14 cellular contexts compared by ENCODE assay signal in the genomic region with DNA sequence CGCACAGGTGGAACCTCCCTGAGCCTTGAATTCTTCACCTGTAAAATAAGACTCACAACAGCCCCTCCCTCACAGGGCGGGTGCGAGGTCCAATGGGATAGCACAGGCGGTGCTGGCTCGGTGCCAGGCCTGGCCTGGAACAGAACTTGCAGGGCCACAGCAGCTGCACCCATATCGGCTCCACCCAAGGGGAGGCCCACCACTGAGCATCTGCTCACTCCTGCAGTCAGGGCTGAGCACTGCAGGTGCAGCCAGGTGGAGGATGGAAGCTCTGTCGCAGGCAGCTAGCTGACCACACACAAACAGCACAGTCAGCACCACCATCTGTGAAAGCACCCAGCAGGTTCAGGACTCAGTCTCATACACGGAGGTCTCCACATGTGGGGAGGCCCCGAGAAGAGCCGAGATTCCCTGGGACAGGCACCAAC. TPM values are rescaled to one million over a fixed set of nuclear protein-coding genes. Genes with fewer than 3 reads are reported as not detected.
DNase-seq lines count a peak whose midpoint lies in the region; ATAC-seq, FAIRE-seq and TF ChIP-seq lines count a peak whose summit lies in the region.
"Had no signal": no experiment of that assay in that cellular context is flagged by ENCODE, and none has a peak within 500 bp of the region (broad histone marks: within the 10 kb centered on the region; RNA-seq: fewer than 3 reads in every experiment).

No MANE protein-coding gene starts in this region.

- H3K9me3 ChIP-seq in SK-N-SH (no peaks in the 10 kb centered on the region), K562 (replicated peaks; ENCODE audit: control insufficient read depth, insufficient read depth, low read depth, low read length) (no peaks in the 10 kb centered on the region), GM23248 (ENCODE audit: low read depth) (no peaks in the 10 kb centered on the region)

- H4K20me1 ChIP-seq in SK-N-SH (ENCODE audit: insufficient read depth), result peaks cover 30% of the 10 kb centered on the region
- H4K20me1 ChIP-seq in K562 (replicated peaks; ENCODE audit: control insufficient read depth, insufficient read depth, low read length), result peaks cover 17% of the 10 kb centered on the region; the same call in 1 of the 2 replicates
- no peaks in the 10 kb centered on the region; the same call in 1 of the 2 replicates for H4K20me1 ChIP-seq in GM23248 (ENCODE audit: insufficient read depth)

- H3K79me2 ChIP-seq in SK-N-SH (ENCODE audit: insufficient read depth) (peaks cover 40% of the 10 kb centered on the region; the same call in 1 of the 2 replicates), K562 (ENCODE audit: control insufficient read depth, insufficient read depth, low read length) (peaks cover 37% of the 10 kb centered on the region), GM23248 (ENCODE audit: insufficient read depth) (peaks cover 70% of the 10 kb centered on the region)

- H3K9me2 ChIP-seq in SK-N-SH, result no peaks in the 10 kb centered on the region
- no peaks in the 10 kb centered on the region for H3K9me2 ChIP-seq in GM23248 (ENCODE audit: insufficient read depth)

- H3F3A ChIP-seq in SK-N-SH (replicated peaks; ENCODE audit: insufficient read depth), result no peaks in the 10 kb centered on the region
- peaks cover 14% of the 10 kb centered on the region; the same call in 1 of the 2 replicates for H3F3A ChIP-seq in GM23248 (ENCODE audit: insufficient read depth)

- no peak overlapping the region for H3K4me3 Mint-ChIP-seq in stimulated activated effector memory CD8-positive, alpha-beta T cell treated with anti-CD3 and anti-CD28 coated beads, Interleukin-12 subunit alpha, Interleukin-12 subunit beta, amount 100 ng/mL, for 72 hours
- no peak overlapping the region for H3K4me3 Mint-ChIP-seq in effector memory CD8-positive, alpha-beta T cell
- H3K4me3 Mint-ChIP-seq: brain had no signal

- H3K36me3 ChIP-seq in SK-N-SH (replicated peaks in 1 of 2; ENCODE audit: control insufficient read depth in 1 of 2, insufficient read depth in 2 of 2, low read length in 1 of 2) (peaks cover 0 to 3% of the 10 kb centered on the region in 2 experiments), K562 (ENCODE audit: control insufficient read depth, insufficient read depth, low read length) (peaks cover 19% of the 10 kb centered on the region; the same call in 2 of the 3 replicates), GM23248 (ENCODE audit: low read depth) (no peaks in the 10 kb centered on the region)

- no peaks in the 10 kb centered on the region for H3K27me3 Mint-ChIP-seq in effector memory CD8-positive, alpha-beta T cell

- H3K27ac ChIP-seq in SK-N-SH (ENCODE audit: low read depth in 2 of 2, low read length in 1 of 2), result no peak overlapping the region
- H3K27ac ChIP-seq in K562 (ENCODE audit: extremely low read depth, low read depth, low read length), result no peak overlapping the region
- no peak overlapping the region for H3K27ac ChIP-seq in GM23248
- H3K27ac ChIP-seq: PC-9 had no signal

- no peak overlapping the region for H3K9ac ChIP-seq in SK-N-SH
- H3K9ac ChIP-seq in K562 (ENCODE audit: insufficient read depth in 1 of 2, low read depth in 2 of 2, low read length in 2 of 2), result peak overlapping the region in 1 of 2 experiments; percentile 83; a peak in 2 of 4 replicates
- H3K9ac ChIP-seq in GM23248, result no peak overlapping the region

- peaks cover 11% of the 10 kb centered on the region for H3K4me1 Mint-ChIP-seq in stimulated activated effector memory CD8-positive, alpha-beta T cell treated with anti-CD3 and anti-CD28 coated beads, Interleukin-12 subunit alpha, Interleukin-12 subunit beta, amount 100 ng/mL, for 72 hours
- H3K4me1 Mint-ChIP-seq in effector memory CD8-positive, alpha-beta T cell (ENCODE audit: low read depth in 2 of 2), result peaks cover 0 to 7% of the 10 kb centered on the region in 2 donors

- no peak for TF ChIP-seq RAD21 in SK-N-SH (IDR thresholded peaks at IDR 0.05; ENCODE audit: low read length)
- no peak for TF ChIP-seq RAD21 in K562 (CRISPR knock-in tag; conservative IDR thresholded peaks at IDR 0.05 in 1 of 2, IDR thresholded peaks at IDR 0.05 in 1 of 2)

- no peak overlapping the region for H3K27ac Mint-ChIP-seq in stimulated activated effector memory CD8-positive, alpha-beta T cell treated with anti-CD3 and anti-CD28 coated beads, Interleukin-12 subunit alpha, Interleukin-12 subunit beta, amount 100 ng/mL, for 72 hours
- H3K27ac Mint-ChIP-seq in effector memory CD8-positive, alpha-beta T cell, result no peak overlapping the region

- no peak overlapping the region for H2AFZ ChIP-seq in SK-N-SH (ENCODE audit: low read depth)
- H2AFZ ChIP-seq in K562 (ENCODE audit: low read depth, low read length), result no peak overlapping the region
- no peak overlapping the region for H2AFZ ChIP-seq in GM23248
- H2AFZ ChIP-seq: PC-9 had no signal

- DNase-seq in SK-N-SH, result no peak
- peak; percentile 71 for DNase-seq in NCI-H2081 treated with DMSO at 0.1 percent for 48 hours (lab: John Stamatoyannopoulos, UW)
- peak; percentile 56 to 65 (median 60) for DNase-seq in K562 (ENCODE audit: extremely low read depth in 1 of 4, low spot score in 3 of 4)
- no peak for DNase-seq in stimulated activated effector memory CD8-positive, alpha-beta T cell treated with anti-CD3 and anti-CD28 coated beads, Interleukin-12 subunit alpha, Interleukin-12 subunit beta, amount 100 ng/mL, for 72 hours (ENCODE audit: low spot score in 2 of 2)
- DNase-seq in GM23248, result no peak
- DNase-seq in effector memory CD8-positive, alpha-beta T cell, result no peak
- no peak for DNase-seq in retina
- DNase-seq: stimulated activated CD4-positive, alpha-beta T cell treated with anti-CD3 and anti-CD28 coated beads, Interleukin-4, amount 100 ng/mL, for 1 hour had no signal

- no peak for ATAC-seq in SK-N-SH treated with all-trans-retinoic acid at 6 μM for 48 hours
- peak; percentile 75 for ATAC-seq in K562
- ATAC-seq in stimulated activated effector memory CD8-positive, alpha-beta T cell treated with anti-CD3 and anti-CD28 coated beads, Interleukin-12 subunit alpha, Interleukin-12 subunit beta, amount 100 ng/mL, for 72 hours, result peak; percentile 16
- ATAC-seq in effector memory CD8-positive, alpha-beta T cell (replicated peaks), result no peak

- CTCF ChIA-PET in SK-N-SH (lab: Yijun Ruan, JAX), result interaction anchor here (1.0 to 5.5 kb wide), 5 partner anchors 12 to 242 kb away, joined by 3 to 36 read pairs (median 4); partner anchors contain the start of gene VPS37C
- CTCF ChIA-PET in K562 (lab: Yijun Ruan, JAX; ENCODE audit: low intra/inter-chr PET ratio), result no interaction called here

- BruUV-seq in K562 (replicated peaks; lab: Mats Ljungman, UMichigan), result no TSS peak

- H3K4me3 ChIP-seq in SK-N-SH (ENCODE audit: low read depth in 2 of 2, low read length in 1 of 2) (no peak overlapping the region), K562 (no peak overlapping the region), GM23248 (no peak overlapping the region)
- H3K4me3 ChIP-seq: PC-9 had no signal

- H3K27me3 ChIP-seq in SK-N-SH (ENCODE audit: insufficient read depth) (no peaks in the 10 kb centered on the region), K562 (ENCODE audit: control insufficient read depth in 2 of 2, insufficient read depth in 2 of 2, low read length in 2 of 2) (no peaks in the 10 kb centered on the region), GM23248 (replicated peaks; ENCODE audit: insufficient read depth) (no peaks in the 10 kb centered on the region)

- TF ChIP-seq CTCF in SK-N-SH (IDR thresholded peaks at IDR 0.05), result no peak
- no peak for TF ChIP-seq CTCF in K562 (IDR thresholded peaks at IDR 0.05 in 2 of 3, conservative IDR thresholded peaks at IDR 0.05 in 1 of 3; ENCODE audit: insufficient read depth in 2 of 3, low read depth in 1 of 3, low read length in 3 of 3)

- intact Hi-C loops in K562 (cut with micrococcal nuclease), result no loop called here

- in situ Hi-C loops in K562 (cut with MboI), result no loop called here
- in situ Hi-C loops in GM23248 (cut with MboI), result no loop called here

- H3K9me3 Mint-ChIP-seq in stimulated activated effector memory CD8-positive, alpha-beta T cell treated with anti-CD3 and anti-CD28 coated beads, Interleukin-12 subunit alpha, Interleukin-12 subunit beta, amount 100 ng/mL, for 72 hours, result no peaks in the 10 kb centered on the region
- no peaks in the 10 kb centered on the region for H3K9me3 Mint-ChIP-seq in effector memory CD8-positive, alpha-beta T cell
- H3K9me3 Mint-ChIP-seq: brain had no signal

- no peak for FAIRE-seq in K562 (lab: Jason Lieb, UNC)
- FAIRE-seq: urothelium cell line had no signal

- H3K4me1 ChIP-seq in SK-N-SH (ENCODE audit: control insufficient read depth in 1 of 2, insufficient read depth in 2 of 2, low read depth in 1 of 2, low read length in 1 of 2) (peaks cover 0 to 4% of the 10 kb centered on the region in 2 experiments; a peak in 2 of 4 replicates), K562 (replicated peaks in 1 of 2; ENCODE audit: control insufficient read depth in 2 of 2, insufficient read depth in 2 of 2, low read length in 2 of 2) (peaks cover 0 to 11% of the 10 kb centered on the region in 2 experiments; a peak in 3 of 5 replicates), GM23248 (ENCODE audit: insufficient read depth) (peaks cover 20% of the 10 kb centered on the region)

- peaks cover 3% of the 10 kb centered on the region for H3K9me1 ChIP-seq in K562 (ENCODE audit: control insufficient read depth, insufficient read depth, low read length)

- POLR2A ChIA-PET in SK-N-SH (lab: Yijun Ruan, JAX), result no interaction called here
- POLR2A ChIA-PET in K562 (lab: Yijun Ruan, JAX), result interaction anchor here (0.6 to 1.8 kb wide), 3 partner anchors 9 to 17 kb away, joined by 3 to 4 read pairs (median 3); no protein-coding TSS in a partner anchor

- no peak for TF ChIP-seq POLR2A in K562 (conservative IDR thresholded peaks at IDR 0.05)

- H3K36me3 Mint-ChIP-seq in stimulated activated effector memory CD8-positive, alpha-beta T cell treated with anti-CD3 and anti-CD28 coated beads, Interleukin-12 subunit alpha, Interleukin-12 subunit beta, amount 100 ng/mL, for 72 hours, result peaks cover 4% of the 10 kb centered on the region
- peaks cover 5% of the 10 kb centered on the region for H3K36me3 Mint-ChIP-seq in effector memory CD8-positive, alpha-beta T cell (ENCODE audit: insufficient read depth)

- WGBS in SK-N-SH (ENCODE audit: low lambda C conversion rate), result 100% methylated on average over 2 of the region's 10 CpGs
- 58% methylated on average over 10 of the region's 10 CpGs for WGBS in K562 (ENCODE audit: insufficient coverage, low coverage, missing lambda C conversion rate)
- WGBS in GM23248 (ENCODE audit: low coverage in 1 of 2, low lambda C conversion rate in 2 of 2, missing lambda C conversion rate in 2 of 2), 2 experiments, result 52 to 58% methylated on average over 10 of the region's 10 CpGs

- H3K4me2 ChIP-seq in SK-N-SH, result no peak overlapping the region
- no peak overlapping the region for H3K4me2 ChIP-seq in K562 (ENCODE audit: insufficient read depth, low read length)
- H3K4me2 ChIP-seq in GM23248 (ENCODE audit: unreplicated experiment), result no peak overlapping the region
- H3K4me2 ChIP-seq: PC-9 had no signal

- TF ChIP-seq EP300 in SK-N-SH (IDR thresholded peaks at IDR 0.05; ENCODE audit: borderline replicate concordance in 1 of 2, low read depth in 1 of 2, low read length in 1 of 2), result no peak
- no peak for TF ChIP-seq EP300 in K562 (IDR thresholded peaks at IDR 0.05; ENCODE audit: low read length)

RNA-seq across cellular contexts. Expression of gene VPS37C, which starts 19.6 kb away (rescaled TPM):
- polyA plus RNA-seq in SK-N-SH (2012; rRNA removed), result 11.7 and 15.2 TPM in 2 replicates
- 10.5 and 12.9 TPM in 2 replicates for polyA plus RNA-seq in SK-N-SH (2012; cell fraction: cytosol; rRNA removed)
- 28.0 and 28.6 TPM in 2 replicates for polyA plus RNA-seq in SK-N-SH (2012; cell fraction: nucleus; rRNA removed)
- 39.7 and 60.4 TPM in 2 replicates for total RNA-seq in K562 (2011; cell fraction: chromatin; rRNA removed; ENCODE audit: low replicate concordance)
- 29.2 and 34.2 TPM in 2 replicates for total RNA-seq in K562 (2011; cell fraction: nucleolus; rRNA removed)
- total RNA-seq in K562 (2011; cell fraction: nucleoplasm; rRNA removed), result 49.8 and 67.2 TPM in 2 replicates
- 12.4 and 17.3 TPM in 2 replicates for total RNA-seq in K562 (2014; rRNA removed)
- total RNA-seq in K562 (2014; rRNA removed; fragmentation: Illumina TruSeq; extraction: Trizol), result 6.7 and 7.1 TPM in 2 replicates
- 10.7 and 10.8 TPM in 2 replicates for total RNA-seq in K562 (2015; rRNA removed; fragmentation: Illumina TruSeq; extraction: Trizol)
- 23.9 and 29.8 TPM in 2 replicates for total RNA-seq in K562 (2021)
- polyA plus RNA-seq in K562 (2011; rRNA removed), result 11.5 and 15.1 TPM in 2 replicates
- 11.9 and 17.4 TPM in 2 replicates for polyA plus RNA-seq in K562 (2011; cell fraction: cytosol; rRNA removed)
- polyA plus RNA-seq in K562 (2011; cell fraction: nucleus; rRNA removed), result 21.3 and 30.6 TPM in 2 replicates
- polyA plus RNA-seq in K562 (2012), result 15.8 and 22.0 TPM in 2 replicates
- 12.8 and 17.1 TPM in 2 replicates for polyA plus RNA-seq in K562 (2014; fragmentation: Illumina TruSeq; extraction: Trizol)
- under 1 TPM; 0.62 to 0.96 TPM for polyA plus RNA-seq in K562 (2014; fragmentation: Nextera tagmentation; extraction: Ambion mirVana)
- polyA plus RNA-seq in K562 (2014; rRNA removed), result 16.4 and 18.2 TPM in 2 replicates
- polyA minus RNA-seq in K562 (2011; rRNA and poly(A)+ RNA removed), result 7.0 and 7.7 TPM in 2 replicates
- 8.0 and 9.2 TPM in 2 replicates for polyA minus RNA-seq in K562 (2011; cell fraction: cytosol; rRNA and poly(A)+ RNA removed)
- polyA minus RNA-seq in K562 (2011; cell fraction: nucleus; rRNA and poly(A)+ RNA removed), result 9.4 and 13.2 TPM in 2 replicates
- total RNA-seq in GM23248 (2014; rRNA removed; shearing (Covaris generic)), result 13.4 and 18.7 TPM in 2 replicates
- 12.1 and 13.1 TPM in 2 replicates for polyA plus RNA-seq in GM23248 (2016; fragmentation: Nextera tagmentation; extraction: Ambion mirVana)

RNA-seq across cellular contexts. Expression of gene CD5, which starts 39.3 kb away (rescaled TPM):
- polyA plus RNA-seq in SK-N-SH (2012; rRNA removed) (not detected in 2 replicates), K562 (2011; rRNA removed) (not detected in 2 replicates), K562 (2014; fragmentation: Illumina TruSeq; extraction: Trizol) (not detected in 2 replicates), K562 (2014; fragmentation: Nextera tagmentation; extraction: Ambion mirVana) (not detected), K562 (2014; rRNA removed) (not detected in 2 replicates), GM23248 (2016; fragmentation: Nextera tagmentation; extraction: Ambion mirVana) (not detected in 2 replicates)
- polyA plus RNA-seq in SK-N-SH (2012; cell fraction: cytosol; rRNA removed), result not detected in 2 replicates
- polyA plus RNA-seq in SK-N-SH (2012; cell fraction: nucleus; rRNA removed), result not detected in 2 replicates
- not detected in 2 replicates for total RNA-seq in K562 (2011; cell fraction: chromatin; rRNA removed; ENCODE audit: low replicate concordance)
- total RNA-seq in K562 (2011; cell fraction: nucleolus; rRNA removed), result not detected in 2 replicates
- not detected in 2 replicates for total RNA-seq in K562 (2011; cell fraction: nucleoplasm; rRNA removed)
- total RNA-seq in K562 (2014; rRNA removed) (not detected in 2 replicates), K562 (2014; rRNA removed; fragmentation: Illumina TruSeq; extraction: Trizol) (not detected in 2 replicates), K562 (2015; rRNA removed; fragmentation: Illumina TruSeq; extraction: Trizol) (not detected in 2 replicates), K562 (2021) (0.35 and 0.40 TPM in 2 replicates)
- polyA plus RNA-seq in K562 (2011; cell fraction: cytosol; rRNA removed), result not detected in 2 replicates
- polyA plus RNA-seq in K562 (2011; cell fraction: nucleus; rRNA removed), result not detected in 2 replicates
- 0.05 and 0.08 TPM in 2 replicates for polyA plus RNA-seq in K562 (2012)
- polyA minus RNA-seq in K562 (2011; rRNA and poly(A)+ RNA removed), result not detected in 2 replicates
- polyA minus RNA-seq in K562 (2011; cell fraction: cytosol; rRNA and poly(A)+ RNA removed), result not detected in 2 replicates
- polyA minus RNA-seq in K562 (2011; cell fraction: nucleus; rRNA and poly(A)+ RNA removed), result not detected in 2 replicates
- total RNA-seq in GM23248 (2014; rRNA removed; shearing (Covaris generic)), result not detected in 2 replicates
- total RNA-seq: A673, fibroblast of villous mesenchyme, PC-9 had no signal

Comparison
In these comparisons a context has a peak if more than half of its experiments do, and no peak if none do; other contexts are left out.
1. DNase-seq: peak in NCI-H2081 treated with DMSO at 0.1 percent for 48 hours (single experiment) and K562 (4 of 4); none in SK-N-SH (single experiment), stimulated activated effector memory CD8-positive, alpha-beta T cell treated with anti-CD3 and anti-CD28 coated beads, Interleukin-12 subunit alpha, Interleukin-12 subunit beta, amount 100 ng/mL, for 72 hours (0 of 2), GM23248 (single experiment), effector memory CD8-positive, alpha-beta T cell (0 of 3) and retina (single experiment).
2. ATAC-seq: peak in K562 (single experiment) and stimulated activated effector memory CD8-positive, alpha-beta T cell treated with anti-CD3 and anti-CD28 coated beads, Interleukin-12 subunit alpha, Interleukin-12 subunit beta, amount 100 ng/mL, for 72 hours (single experiment); none in SK-N-SH treated with all-trans-retinoic acid at 6 μM for 48 hours (single experiment) and effector memory CD8-positive, alpha-beta T cell (single experiment).
3. Of the 27 proteins assayed by ChIP-seq in both K562 and SK-N-SH: peak only in K562: none; only in SK-N-SH: none; in both: NFIC; in neither: 26.